In genomic region chr6:10495014-10495413, GRCh38 we compare ENCODE assay signal across 27 cellular contexts.
"Had no signal": no experiment of that assay in that cellular context is flagged by ENCODE, and none has a peak within 500 bp of the region (broad histone marks: within the 10 kb centered on the region; RNA-seq: fewer than 3 reads in every experiment).

No MANE protein-coding gene starts in this region.

- H3K9me3 ChIP-seq: adrenal gland, breast epithelium, SJSA1 had no signal

- H3K27ac Mint-ChIP-seq: activated CD4-positive, alpha-beta memory T cell treated with anti-CD3 and anti-CD28 coated beads, Interleukin-2, amount 10 ng/mL, durations not matched to agents 7 days and 5 days; activated CD4-positive, alpha-beta T cell treated with anti-CD3 and anti-CD28 coated beads for 36 hours; activated naive CD8-positive, alpha-beta T cell treated with anti-CD3 and anti-CD28 coated beads, Interleukin-2, amount 10 ng/mL, durations not matched to agents 7 days and 5 days; activated T-cell treated with anti-CD3 and anti-CD28 coated beads, Interleukin-2, amount 50 U/mL, for 72 hours; activated T-helper 2 cell treated with anti-CD3 and anti-CD28 coated beads, Interferon-gamma antibody, Interleukin-2, Interleukin-4, amounts not matched to agents 10 μg/mL and 5 μg/mL and 100 μg/mL, durations not matched to agents 14 hours and 24 hours and 36 hours; T-cell had no signal

- DNase-seq: activated CD4-positive, alpha-beta memory T cell treated with anti-CD3 and anti-CD28 coated beads, Interleukin-2, amount 10 ng/mL, durations not matched to agents 7 days and 5 days; activated CD4-positive, alpha-beta T cell treated with anti-CD3 and anti-CD28 coated beads for 36 hours; activated CD4-positive, alpha-beta T cell treated with anti-CD3 and anti-CD28 coated beads, Interleukin-2, amount 50 U/mL, for 1 hour; activated naive CD4-positive, alpha-beta T cell treated with anti-CD3 and anti-CD28 coated beads, Interleukin-2, amount 50 U/mL, for 16 hours; activated naive CD8-positive, alpha-beta T cell treated with anti-CD3 and anti-CD28 coated beads, Interleukin-2, amount 10 ng/mL, durations not matched to agents 7 days and 5 days; activated T-cell treated with anti-CD3 and anti-CD28 coated beads, Interleukin-2, amount 50 U/mL, for 72 hours; adrenal gland; anterior cingulate cortex; central memory CD4-positive, alpha-beta T cell; KG1; NCI-H1092 treated with DMSO at 0.1 percent for 48 hours; NCI-H1436; NCI-H1694 treated with DMSO at 0.1 percent for 48 hours; NCI-H2029 treated with DMSO at 0.1 percent for 48 hours; NCI-H2227 treated with DMSO at 0.1 percent for 48 hours; NCI-H446 treated with DMSO at 0.1 percent for 48 hours; NCI-H524 treated with DMSO at 0.1 percent for 48 hours; NCI-H774; NK-92 treated with Interleukin-12 subunit alpha and Interleukin-12 subunit beta, amount 100 ng/mL, for 24 hours; SHP77; T-cell; WERI-Rb-1 had no signal

- H3K27ac ChIP-seq: adrenal gland, breast epithelium, coronary artery, SJSA1, WERI-Rb-1 had no signal

- H3K4me1 Mint-ChIP-seq: activated CD4-positive, alpha-beta memory T cell treated with anti-CD3 and anti-CD28 coated beads, Interleukin-2, amount 10 ng/mL, durations not matched to agents 7 days and 5 days; activated CD4-positive, alpha-beta T cell treated with anti-CD3 and anti-CD28 coated beads for 36 hours; activated naive CD8-positive, alpha-beta T cell treated with anti-CD3 and anti-CD28 coated beads, Interleukin-2, amount 10 ng/mL, durations not matched to agents 7 days and 5 days had no signal

- H3K27me3 ChIP-seq: breast epithelium, SJSA1 had no signal

- H3K4me3 ChIP-seq: adrenal gland, breast epithelium, coronary artery, SJSA1 had no signal

- FAIRE-seq: RCC 7860 had no signal

- ATAC-seq: activated CD4-positive, alpha-beta T cell treated with anti-CD3 and anti-CD28 coated beads for 36 hours; activated T-cell treated with anti-CD3 and anti-CD28 coated beads, Interleukin-2, amount 50 U/mL, for 72 hours; T-cell had no signal

- H3K4me1 ChIP-seq: adrenal gland, breast epithelium, SJSA1 had no signal

- H3K36me3 ChIP-seq: adrenal gland, breast epithelium, SJSA1, WERI-Rb-1 had no signal

- H3K36me3 Mint-ChIP-seq: activated naive CD8-positive, alpha-beta T cell treated with anti-CD3 and anti-CD28 coated beads, Interleukin-2, amount 10 ng/mL, durations not matched to agents 7 days and 5 days; T-cell had no signal

- H3K4me3 Mint-ChIP-seq: activated CD4-positive, alpha-beta memory T cell treated with anti-CD3 and anti-CD28 coated beads, Interleukin-2, amount 10 ng/mL, durations not matched to agents 7 days and 5 days; activated CD4-positive, alpha-beta T cell treated with anti-CD3 and anti-CD28 coated beads for 36 hours; activated naive CD8-positive, alpha-beta T cell treated with anti-CD3 and anti-CD28 coated beads, Interleukin-2, amount 10 ng/mL, durations not matched to agents 7 days and 5 days; activated T-cell treated with anti-CD3 and anti-CD28 coated beads, Interleukin-2, amount 50 U/mL, for 72 hours; T-cell had no signal
